In genomic region chr1:161157867-161158266, GRCh38 we compare ENCODE assay signal across 18 cellular contexts. TPM values are rescaled to one million over a fixed set of nuclear protein-coding genes. Genes with fewer than 3 reads are reported as not detected.
DNase-seq lines count a peak whose midpoint lies in the region; ATAC-seq and TF ChIP-seq lines count a peak whose summit lies in the region.
"Had no signal": no experiment of that assay in that cellular context is flagged by ENCODE, and none has a peak within 500 bp of the region (broad histone marks: within the 10 kb centered on the region; RNA-seq: fewer than 3 reads in every experiment).

No MANE protein-coding gene starts in this region.

- peaks cover 50% of the 10 kb centered on the region for H3K36me3 Mint-ChIP-seq in activated naive CD4-positive, alpha-beta T cell treated with anti-CD3 and anti-CD28 coated beads, Interleukin-2, amount 10 ng/mL, durations not matched to agents 7 days and 5 days
- peaks cover 21 to 51% of the 10 kb centered on the region in 2 donors for H3K36me3 Mint-ChIP-seq in stimulated activated naive B cell treated with anti-CD40 and anti-IgM and Interleukin-4, amounts not matched to agents 10 μg/mL and 1 μg/mL and 100 μg/mL, for 72 hours

- H3K36me3 ChIP-seq in OCI-LY7 (ENCODE audit: insufficient read depth, low read length), result peaks cover 22% of the 10 kb centered on the region; the same call in 1 of the 2 replicates

- CTCF ChIA-PET in activated naive CD4-positive, alpha-beta T cell treated with anti-CD3 and anti-CD28 coated beads, Interleukin-2, amount 10 ng/mL, durations not matched to agents 7 days and 5 days (lab: Charles Lee), result interaction anchor here (1.3 to 3.7 kb wide), 7 partner anchors 8 to 224 kb away, joined by 3 to 24 read pairs (median 4); partner anchors contain the start of gene PPOX
- CTCF ChIA-PET in OCI-LY7 (lab: Charles Lee; ENCODE audit: unreplicated experiment), result interaction anchor here (1.4 kb wide), 1 partner anchor 9 kb away, joined by 6 read pairs; the partner anchor contains the start of gene PPOX

- peak; percentile 37; the same call in 1 of the 2 replicates for TF ChIP-seq CTCF in OCI-LY7 (conservative IDR thresholded peaks at IDR 0.05; ENCODE audit: low read length)
- TF ChIP-seq CTCF in foreskin keratinocyte (conservative IDR thresholded peaks at IDR 0.05), result peak; percentile 6

- no peak overlapping the region for H3K27ac Mint-ChIP-seq in activated naive CD4-positive, alpha-beta T cell treated with anti-CD3 and anti-CD28 coated beads, Interleukin-2, amount 10 ng/mL, durations not matched to agents 7 days and 5 days
- H3K27ac Mint-ChIP-seq in stimulated activated naive B cell treated with anti-CD40 and anti-IgM and Interleukin-4, amounts not matched to agents 10 μg/mL and 1 μg/mL and 100 μg/mL, for 72 hours, result peak overlapping the region; percentile 57

- peaks cover 59% of the 10 kb centered on the region for H3K4me1 Mint-ChIP-seq in activated naive CD4-positive, alpha-beta T cell treated with anti-CD3 and anti-CD28 coated beads, Interleukin-2, amount 10 ng/mL, durations not matched to agents 7 days and 5 days
- peaks cover 44 to 57% of the 10 kb centered on the region in 2 donors for H3K4me1 Mint-ChIP-seq in stimulated activated naive B cell treated with anti-CD40 and anti-IgM and Interleukin-4, amounts not matched to agents 10 μg/mL and 1 μg/mL and 100 μg/mL, for 72 hours

- H2AFZ ChIP-seq in OCI-LY7 (ENCODE audit: low read length), result no peak overlapping the region

- no peaks in the 10 kb centered on the region for H3K27me3 ChIP-seq in foreskin keratinocyte
- H3K27me3 ChIP-seq: neutrophil, sigmoid colon, upper lobe of left lung had no signal

- H3K4me3 ChIP-seq in OCI-LY7 (ENCODE audit: low read depth, low read length, poor library complexity, severe bottlenecking), result no peak overlapping the region
- H3K4me3 ChIP-seq: sigmoid colon had no signal

- BruUV-seq in OCI-LY7 (replicated peaks; lab: Mats Ljungman, UMichigan), result no TSS peak

- intact Hi-C loops in OCI-LY7 (cut with micrococcal nuclease; ENCODE audit: unreplicated experiment), result loop anchor here (5.0 kb wide), 1 partner anchor 161 kb away; no protein-coding TSS in a partner anchor

- no peaks in the 10 kb centered on the region for H4K20me1 ChIP-seq in OCI-LY7 (ENCODE audit: insufficient read depth, low read length)

- H3K27me3 Mint-ChIP-seq in activated naive CD4-positive, alpha-beta T cell treated with anti-CD3 and anti-CD28 coated beads, Interleukin-2, amount 10 ng/mL, durations not matched to agents 7 days and 5 days, result no peaks in the 10 kb centered on the region
- no peaks in the 10 kb centered on the region for H3K27me3 Mint-ChIP-seq in stimulated activated naive B cell treated with anti-CD40 and anti-IgM and Interleukin-4, amounts not matched to agents 10 μg/mL and 1 μg/mL and 100 μg/mL, for 72 hours

- H3K9me3 Mint-ChIP-seq in activated naive CD4-positive, alpha-beta T cell treated with anti-CD3 and anti-CD28 coated beads, Interleukin-2, amount 10 ng/mL, durations not matched to agents 7 days and 5 days, result no peaks in the 10 kb centered on the region
- no peaks in the 10 kb centered on the region for H3K9me3 Mint-ChIP-seq in stimulated activated naive B cell treated with anti-CD40 and anti-IgM and Interleukin-4, amounts not matched to agents 10 μg/mL and 1 μg/mL and 100 μg/mL, for 72 hours

- no peak for DNase-seq in activated naive CD4-positive, alpha-beta T cell treated with anti-CD3 and anti-CD28 coated beads, Interleukin-2, amount 10 ng/mL, durations not matched to agents 7 days and 5 days
- no peak for DNase-seq in activated naive CD4-positive, alpha-beta T cell treated with anti-CD3 and anti-CD28 coated beads, Interleukin-2, amount 50 U/mL, for 16 hours
- DNase-seq in OCI-LY7 (ENCODE audit: low spot score) (no peak), foreskin keratinocyte (no peak), amygdala (lab: John Stamatoyannopoulos, UW) (no peak), A172 (ENCODE audit: low spot score) (no peak), NCI-H524 treated with DMSO at 0.1 percent for 48 hours (lab: John Stamatoyannopoulos, UW) (no peak)
- no peak for DNase-seq in stimulated activated naive B cell treated with anti-CD40 and anti-IgM and Interleukin-4, amounts not matched to agents 10 μg/mL and 1 μg/mL and 100 μg/mL, for 72 hours
- DNase-seq: activated naive CD4-positive, alpha-beta T cell; central memory CD4-positive, alpha-beta T cell; DMS153; lower lobe of right lung; NCI-H1048; NCI-H2171; sigmoid colon; stimulated activated CD4-positive, alpha-beta T cell treated with anti-CD3 and anti-CD28 coated beads, Interleukin-2, amount 100 ng/mL, for 48 hours; upper lobe of left lung had no signal

- ATAC-seq in foreskin keratinocyte, result no peak
- no peak for ATAC-seq in stimulated activated naive B cell treated with anti-CD40 and anti-IgM and Interleukin-4, amounts not matched to agents 10 μg/mL and 1 μg/mL and 100 μg/mL, for 72 hours (replicated peaks)
- ATAC-seq: lower lobe of right lung had no signal

- H3K27ac ChIP-seq in OCI-LY7 (ENCODE audit: low read depth, low read length, poor library complexity, severe bottlenecking) (no peak overlapping the region), foreskin keratinocyte (no peak overlapping the region)

- POLR2A ChIA-PET in OCI-LY7 (lab: Charles Lee), result interaction anchor here (0.9 to 1.6 kb wide), 5 partner anchors 8 to 88 kb away, joined by 3 to 6 read pairs (median 4); partner anchors contain the start of gene ARHGAP30

- no peak overlapping the region for H3K4me2 ChIP-seq in OCI-LY7 (ENCODE audit: low read length)

- H3K9me3 ChIP-seq in OCI-LY7 (ENCODE audit: low read length), result no peaks in the 10 kb centered on the region
- H3K9me3 ChIP-seq: lower lobe of right lung, neutrophil, sigmoid colon, upper lobe of left lung had no signal

- H3K4me3 Mint-ChIP-seq in activated naive CD4-positive, alpha-beta T cell treated with anti-CD3 and anti-CD28 coated beads, Interleukin-2, amount 10 ng/mL, durations not matched to agents 7 days and 5 days, result peak overlapping the region; percentile 89
- no peak overlapping the region for H3K4me3 Mint-ChIP-seq in stimulated activated naive B cell treated with anti-CD40 and anti-IgM and Interleukin-4, amounts not matched to agents 10 μg/mL and 1 μg/mL and 100 μg/mL, for 72 hours

- peaks cover 13% of the 10 kb centered on the region; the same call in 1 of the 2 replicates for H3K79me2 ChIP-seq in OCI-LY7 (ENCODE audit: insufficient read depth, low read depth, low read length)

- H3K9me2 ChIP-seq in OCI-LY7 (ENCODE audit: insufficient read depth, low read length), result no peaks in the 10 kb centered on the region

- H3K4me1 ChIP-seq in OCI-LY7 (ENCODE audit: insufficient read depth, low read length, poor library complexity, severe bottlenecking), result peaks cover 30% of the 10 kb centered on the region
- H3K4me1 ChIP-seq in foreskin keratinocyte, result no peaks in the 10 kb centered on the region

RNA-seq across cellular contexts. Expression of gene USP21, which starts 1.4 kb away (rescaled TPM):
- 18.4 and 19.6 TPM in 2 replicates for total RNA-seq in OCI-LY7 (2014; rRNA removed; shearing (Covaris generic))
- total RNA-seq in OCI-LY7 (2022) (29.5 and 34.0 TPM in 2 replicates), foreskin keratinocyte (12.2 and 14.1 TPM in 2 replicates)
- polyA plus RNA-seq in foreskin keratinocyte, result 19.9 and 22.2 TPM in 2 replicates
- total RNA-seq in A172 (2014; rRNA removed; shearing (Covaris generic)), result 5.2 and 5.7 TPM in 2 replicates

RNA-seq across cellular contexts. Expression of gene UFC1, which starts 4.1 kb away (rescaled TPM):
- 61.2 and 87.7 TPM in 2 replicates for total RNA-seq in OCI-LY7 (2014; rRNA removed; shearing (Covaris generic))
- total RNA-seq in OCI-LY7 (2022), result 79.4 and 80.9 TPM in 2 replicates
- 53.2 and 53.6 TPM in 2 replicates for total RNA-seq in foreskin keratinocyte
- polyA plus RNA-seq in foreskin keratinocyte, result 69.9 and 74.7 TPM in 2 replicates
- total RNA-seq in A172 (2014; rRNA removed; shearing (Covaris generic)), result 95.7 and 128 TPM in 2 replicates

RNA-seq across cellular contexts. Expression of gene PPOX, which starts 8.4 kb away (rescaled TPM):
- total RNA-seq in OCI-LY7 (2014; rRNA removed; shearing (Covaris generic)), result 40.1 and 42.0 TPM in 2 replicates
- 45.5 and 53.2 TPM in 2 replicates for total RNA-seq in OCI-LY7 (2022)
- total RNA-seq in foreskin keratinocyte, result 16.1 and 17.1 TPM in 2 replicates
- polyA plus RNA-seq in foreskin keratinocyte, result 15.6 and 16.1 TPM in 2 replicates
- total RNA-seq in A172 (2014; rRNA removed; shearing (Covaris generic)), result 37.1 and 39.9 TPM in 2 replicates

RNA-seq across cellular contexts. Expression of gene B4GALT3, which starts 19.4 kb away (rescaled TPM):
- 36.2 and 39.1 TPM in 2 replicates for total RNA-seq in OCI-LY7 (2014; rRNA removed; shearing (Covaris generic))
- total RNA-seq in OCI-LY7 (2022) (41.7 and 49.8 TPM in 2 replicates), foreskin keratinocyte (27.3 and 28.8 TPM in 2 replicates)
- 26.3 and 30.4 TPM in 2 replicates for polyA plus RNA-seq in foreskin keratinocyte
- 59.5 and 61.1 TPM in 2 replicates for total RNA-seq in A172 (2014; rRNA removed; shearing (Covaris generic))

RNA-seq across cellular contexts. Expression of gene DEDD, which starts 25.4 kb away (rescaled TPM):
- total RNA-seq in OCI-LY7 (2014; rRNA removed; shearing (Covaris generic)), result 21.1 and 28.5 TPM in 2 replicates
- total RNA-seq in OCI-LY7 (2022) (36.9 and 41.9 TPM in 2 replicates), foreskin keratinocyte (28.0 and 30.4 TPM in 2 replicates)
- 32.5 and 33.5 TPM in 2 replicates for polyA plus RNA-seq in foreskin keratinocyte
- 37.8 and 40.1 TPM in 2 replicates for total RNA-seq in A172 (2014; rRNA removed; shearing (Covaris generic))
